In the genomic region with DNA sequence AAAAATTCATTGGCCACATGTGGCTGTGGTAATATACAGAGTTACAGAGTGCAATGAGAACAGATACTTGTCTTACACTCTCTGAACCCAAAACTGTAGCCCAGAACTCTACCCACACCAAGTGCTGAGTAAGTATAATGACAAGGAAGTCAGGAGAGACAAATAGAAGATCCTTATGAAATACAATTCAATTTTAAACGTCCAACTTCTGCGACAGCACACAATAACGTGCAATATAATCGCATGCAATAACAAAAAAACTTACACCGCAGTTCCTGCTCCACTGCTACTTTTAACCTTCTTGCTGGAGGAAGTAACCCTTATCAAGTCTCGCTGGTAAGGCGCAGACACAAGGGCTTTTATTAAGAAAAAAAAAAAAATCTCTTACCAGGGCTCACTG, we compare ENCODE assay signal across 8 cellular contexts. TPM values are rescaled to one million over a fixed set of nuclear protein-coding genes. Genes with fewer than 3 reads are reported as not detected.
DNase-seq lines count a peak whose midpoint lies in the region; ATAC-seq and TF ChIP-seq lines count a peak whose summit lies in the region.

No MANE protein-coding gene starts in this region.

- H3K27me3 ChIP-seq in A673 (replicated peaks; ENCODE audit: insufficient read depth, low read depth, low read length, poor library complexity) (no peaks in the 10 kb centered on the region), mesenchymal stem cell (ENCODE audit: control insufficient read depth in 1 of 2, insufficient read depth in 1 of 2, low read length in 2 of 2) (no peaks in the 10 kb centered on the region)

- no peak overlapping the region for H3K18ac ChIP-seq in mesenchymal stem cell (ENCODE audit: low read depth in 1 of 2, low read length in 2 of 2)

- no peak overlapping the region for H2BK5ac ChIP-seq in mesenchymal stem cell (ENCODE audit: low read depth, low read length, poor library complexity, severe bottlenecking)

- no peak overlapping the region for H4K91ac ChIP-seq in mesenchymal stem cell (ENCODE audit: low read length)

- peak overlapping the region; percentile 97 for H3K9ac ChIP-seq in mesenchymal stem cell (ENCODE audit: low read length)

- in situ Hi-C loops in KBM-7 (cut with MboI; ENCODE audit: low pct_unique_long_range_greater_than_20kb, low sequenced_read_pairs) (no loop called here), astrocyte of the cerebellum (cut with HindIII; ENCODE audit: low sequenced_read_pairs) (no loop called here)

- H3K4ac ChIP-seq in mesenchymal stem cell (ENCODE audit: low read depth in 1 of 2, low read length in 2 of 2), result no peak overlapping the region

- POLR2A ChIA-PET in A673 (lab: Charles Lee; ENCODE audit: low non-redundant PET), result interaction anchor here (0.7 kb wide), 1 partner anchor 147 kb away, joined by 5 read pairs; no protein-coding TSS in a partner anchor

- 67% methylated on average over 7 of the region's 7 CpGs for WGBS in mesenchymal stem cell

- no peak overlapping the region for H2BK12ac ChIP-seq in mesenchymal stem cell (ENCODE audit: low read length in 2 of 2)

- H3K4me2 ChIP-seq in mesenchymal stem cell (ENCODE audit: low read length, poor library complexity, severe bottlenecking), result peak overlapping the region; percentile 90

- peak overlapping the region; percentile 82 for H3K4me3 ChIP-seq in A673 (ENCODE audit: low read depth, low read length, poor library complexity, severe bottlenecking)
- peak overlapping the region; percentile 94 for H3K4me3 ChIP-seq in astrocyte of the cerebellum (ENCODE audit: low read depth, low read length)
- peak overlapping the region in 1 of 2 experiments; percentile 99 for H3K4me3 ChIP-seq in mesenchymal stem cell (ENCODE audit: insufficient read depth in 1 of 2, low read depth in 1 of 2, low read length in 2 of 2)

- H2BK120ac ChIP-seq in mesenchymal stem cell (ENCODE audit: low read depth, low read length), result no peak overlapping the region

- H2BK15ac ChIP-seq in mesenchymal stem cell (ENCODE audit: low read depth, poor library complexity, severe bottlenecking), result no peak overlapping the region

- intact Hi-C loops in A673 (cut with micrococcal nuclease; ENCODE audit: unreplicated experiment), result loop anchor here (5.0 kb wide), 1 partner anchor 41 kb away; the partner anchor contains the start of gene MPC1

- CTCF ChIA-PET in A673 (lab: Charles Lee), result no interaction called here

- H3K4me1 ChIP-seq in A673 (ENCODE audit: insufficient read depth, low read length, poor library complexity, severe bottlenecking) (peaks cover 5% of the 10 kb centered on the region), mesenchymal stem cell (ENCODE audit: control insufficient read depth, insufficient read depth, low read depth, low read length) (peaks cover 11% of the 10 kb centered on the region)

- H3K36me3 ChIP-seq in A673 (ENCODE audit: insufficient read depth, low read length, poor library complexity, severe bottlenecking) (peaks cover 5% of the 10 kb centered on the region), mesenchymal stem cell (ENCODE audit: control insufficient read depth in 1 of 2, insufficient read depth in 2 of 2, low read depth in 1 of 2, low read length in 2 of 2) (peaks cover 9 to 22% of the 10 kb centered on the region in 2 experiments)

- DNase-seq in A673 (ENCODE audit: low spot score) (no peak), KBM-7 (peak; percentile 68), astrocyte of the cerebellum (ENCODE audit: low read depth) (no peak), mesenchymal stem cell (no peak), T-helper 9 cell (no peak), kidney glomerular epithelial cell (lab: John Stamatoyannopoulos, UW) (no peak)

- no peak overlapping the region for H2AFZ ChIP-seq in mesenchymal stem cell (ENCODE audit: low read depth, low read length)

- ATAC-seq in HG03457 (IDR thresholded peaks at IDR 0.05; ENCODE audit: unreplicated experiment) (no peak), HG03432 (IDR thresholded peaks at IDR 0.05; ENCODE audit: unreplicated experiment) (no peak)

- H3K23ac ChIP-seq in mesenchymal stem cell (ENCODE audit: low read length in 2 of 2), result no peak overlapping the region

- TF ChIP-seq CTCF in A673 (conservative IDR thresholded peaks at IDR 0.05; ENCODE audit: low read depth, low read length) (no peak), astrocyte of the cerebellum (IDR thresholded peaks at IDR 0.05; ENCODE audit: low read depth, low read length, missing control alignments) (no peak)

- H3K79me1 ChIP-seq in mesenchymal stem cell (replicated peaks; ENCODE audit: low read length, poor library complexity, severe bottlenecking), result peaks cover 13% of the 10 kb centered on the region

- no peak overlapping the region for H2AK5ac ChIP-seq in mesenchymal stem cell (ENCODE audit: low read length, severe bottlenecking)

- no TSS peak for BruUV-seq in A673 (replicated peaks; lab: Mats Ljungman, UMichigan)

- H3K27ac ChIP-seq in A673 (ENCODE audit: low read depth, low read length, poor library complexity, severe bottlenecking), result peak overlapping the region; percentile 99
- no peak overlapping the region for H3K27ac ChIP-seq in mesenchymal stem cell (ENCODE audit: low read length, poor library complexity, severe bottlenecking)

- H3K14ac ChIP-seq in mesenchymal stem cell (ENCODE audit: low read length in 2 of 2), result no peak overlapping the region

- H3K9me3 ChIP-seq in A673 (ENCODE audit: low read depth, low read length, poor library complexity, severe bottlenecking), result no peaks in the 10 kb centered on the region
- no peaks in the 10 kb centered on the region for H3K9me3 ChIP-seq in mesenchymal stem cell (ENCODE audit: control insufficient read depth, low read length)

- no peak overlapping the region for H4K8ac ChIP-seq in mesenchymal stem cell (ENCODE audit: low read length)

RNA-seq across cellular contexts. Expression of gene SFT2D1, which starts 0.9 kb away (rescaled TPM):
- total RNA-seq in A673 (2021), result 52.8 and 62.0 TPM in 2 replicates
- polyA plus RNA-seq in mesenchymal stem cell (2013, experiment 1 of 2), result 57.5 TPM
- 62.7 TPM for polyA plus RNA-seq in mesenchymal stem cell (2013, experiment 2 of 2)

RNA-seq across cellular contexts. Expression of gene PRR18, which starts 33.3 kb away (rescaled TPM):
- total RNA-seq in A673 (2021), result 0.17 and 0.50 TPM in 2 replicates
- not detected for polyA plus RNA-seq in mesenchymal stem cell (2013, experiment 1 of 2)
- not detected for polyA plus RNA-seq in mesenchymal stem cell (2013, experiment 2 of 2)

RNA-seq across cellular contexts. Expression of gene MPC1, which starts 41.3 kb away (rescaled TPM):
- total RNA-seq in A673 (2021), result 34.9 and 35.9 TPM in 2 replicates
- 37.8 TPM for polyA plus RNA-seq in mesenchymal stem cell (2013, experiment 1 of 2)
- polyA plus RNA-seq in mesenchymal stem cell (2013, experiment 2 of 2), result 40.1 TPM
